In genomic region chr1:233904979-233905415, GRCh38 we compare ENCODE assay signal across 1 cellular context.
TF ChIP-seq lines count a peak whose summit lies in the region.

No MANE protein-coding gene starts in this region.

TF ChIP-seq in K562, 482 proteins besides CTCF, POLR2A, EP300 and RAD21 (continued from another document):
- TF ChIP-seq HES1 (IDR thresholded peaks at IDR 0.05; ENCODE audit: low read depth) = no peak
